ENCODE assay signal across 39 cellular contexts in the genomic region with DNA sequence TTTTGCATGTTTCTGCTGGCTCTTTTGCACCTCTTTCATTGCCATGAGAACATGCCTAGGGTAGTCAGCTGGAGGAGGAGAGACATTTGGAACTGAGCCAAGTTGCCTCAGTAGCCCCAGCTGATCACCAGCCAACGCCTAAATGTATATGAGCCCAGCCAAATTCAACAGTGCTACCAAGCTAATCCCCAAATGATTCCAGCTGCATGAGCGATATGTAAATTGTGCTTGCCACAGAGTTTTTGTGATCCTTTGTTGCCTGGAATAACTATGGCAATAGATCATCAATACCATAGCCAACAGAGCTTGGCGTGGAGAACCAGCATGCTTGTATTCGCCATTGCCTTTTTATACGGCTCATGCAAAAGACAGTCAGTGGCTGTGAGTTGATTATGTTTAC.
"Had no signal": no experiment of that assay in that cellular context is flagged by ENCODE, and none has a peak within 500 bp of the region (broad histone marks: within the 10 kb centered on the region; RNA-seq: fewer than 3 reads in every experiment).

No MANE protein-coding gene starts in this region.

- H3K9me3 Mint-ChIP-seq: activated B cell treated with CpG ODN at 0.5 μM for 24 hours; activated CD4-positive, alpha-beta memory T cell treated with anti-CD3 and anti-CD28 coated beads for 36 hours; activated CD4-positive, alpha-beta T cell treated with anti-CD3 and anti-CD28 coated beads, Interleukin-2, amount 10 ng/mL, durations not matched to agents 24 days and 14 days; activated CD8-positive, alpha-beta T cell treated with anti-CD3 and anti-CD28 coated beads for 36 hours; activated naive CD4-positive, alpha-beta T cell treated with anti-CD3 and anti-CD28 coated beads, Interleukin-2, amount 10 ng/mL, durations not matched to agents 7 days and 5 days; activated naive CD4-positive, alpha-beta T cell treated with anti-CD3 and anti-CD28 coated beads, Interleukin-2, amount 50 U/mL, for 24 hours; activated naive CD8-positive, alpha-beta T cell treated with anti-CD3 and anti-CD28 coated beads, Interleukin-2, amount 10 ng/mL, durations not matched to agents 7 days and 5 days; activated naive CD8-positive, alpha-beta T cell treated with anti-CD3 and anti-CD28 coated beads, Interleukin-2, amount 50 U/mL, for 24 hours; activated T-cell treated with anti-CD3 and anti-CD28 coated beads, Interleukin-2, amount 50 U/mL, for 4 hours; activated T-helper 1 cell treated with anti-CD3 and anti-CD28 coated beads, Interleukin-12 subunit alpha, Interleukin-12 subunit beta, Interleukin-2, Interleukin-4 antibody, amounts not matched to agents 30 ng/mL and 10 ng/mL and 1 ng/mL, durations not matched to agents 14 hours and 24 hours and 36 hours; activated T-helper 2 cell treated with anti-CD3 and anti-CD28 coated beads, Interferon-gamma antibody, Interleukin-2, Interleukin-4, amounts not matched to agents 10 μg/mL and 5 μg/mL and 100 μg/mL, durations not matched to agents 14 hours and 24 hours and 36 hours; central memory CD8-positive, alpha-beta T cell; T-helper 1 cell treated with Interleukin-12 subunit alpha and Interleukin-12 subunit beta and Interleukin-4 antibody, amounts not matched to agents 30 μg/mL and 1 μg/mL, for 36 hours; T-helper 2 cell treated with Interferon-gamma antibody and Interleukin-4, amounts not matched to agents 5 μg/mL and 100 μg/mL, for 36 hours had no signal

- H3K9me3 ChIP-seq: ascending aorta had no signal

- H3K36me3 ChIP-seq: ascending aorta, cardiac muscle cell had no signal

- DNase-seq: activated B cell treated with CpG ODN at 0.5 μM for 24 hours; activated CD4-positive, alpha-beta memory T cell treated with anti-CD3 and anti-CD28 coated beads for 36 hours; activated CD4-positive, alpha-beta T cell treated with anti-CD3 and anti-CD28 coated beads for 4 hours; activated CD4-positive, alpha-beta T cell treated with anti-CD3 and anti-CD28 coated beads, Interleukin-2, amount 10 ng/mL, durations not matched to agents 24 days and 14 days; activated CD4-positive, alpha-beta T cell treated with anti-CD3 and anti-CD28 coated beads, Interleukin-2, amount 50 U/mL, for 1 hour; activated CD4-positive, alpha-beta T cell treated with anti-CD3 and anti-CD28 coated beads, Interleukin-2, amount 50 U/mL, for 4 hours; activated CD4-positive, CD25-positive, alpha-beta regulatory T cell treated with anti-CD3 and anti-CD28 coated beads, Interleukin-2, amount 50 U/mL, for 72 hours; activated CD8-positive, alpha-beta memory T cell treated with anti-CD3 and anti-CD28 coated beads, Interleukin-2, amount 50 U/mL, for 4 hours; activated CD8-positive, alpha-beta T cell treated with anti-CD3 and anti-CD28 coated beads for 36 hours; activated effector memory CD4-positive, alpha-beta T cell treated with Interleukin-2 at 50 U/mL for 16 hours; activated gamma-delta T cell; activated naive CD4-positive, alpha-beta T cell treated with anti-CD3 and anti-CD28 coated beads, Interleukin-2, amount 10 ng/mL, durations not matched to agents 7 days and 5 days; activated naive CD4-positive, alpha-beta T cell treated with Interleukin-2 at 50 U/mL for 16 hours; activated naive CD8-positive, alpha-beta T cell treated with anti-CD3 and anti-CD28 coated beads, Interleukin-2, amount 10 ng/mL, durations not matched to agents 7 days and 5 days; activated naive CD8-positive, alpha-beta T cell treated with anti-CD3 and anti-CD28 coated beads, Interleukin-2, amount 50 U/mL, for 24 hours; activated T-cell treated with anti-CD3 and anti-CD28 coated beads for 4 hours; activated T-cell treated with anti-CD3 and anti-CD28 coated beads, Interleukin-2, amount 50 U/mL, for 1 hour; activated T-cell treated with anti-CD3 and anti-CD28 coated beads, Interleukin-2, amount 50 U/mL, for 4 hours; activated T-cell treated with anti-CD3 and anti-CD28 coated beads, Interleukin-2, amount 50 U/mL, for 72 hours; amygdala; anterior cingulate cortex; caudate nucleus; cerebellar nuclear complex; T-helper 1 cell; T-helper 2 cell; T-helper 9 cell had no signal

- H3K27me3 Mint-ChIP-seq: activated CD4-positive, alpha-beta memory T cell treated with anti-CD3 and anti-CD28 coated beads for 36 hours; activated CD4-positive, alpha-beta T cell treated with anti-CD3 and anti-CD28 coated beads, Interleukin-2, amount 10 ng/mL, durations not matched to agents 24 days and 14 days; brain; central memory CD8-positive, alpha-beta T cell had no signal

- ATAC-seq: activated CD8-positive, alpha-beta T cell treated with anti-CD3 and anti-CD28 coated beads for 36 hours; activated naive CD8-positive, alpha-beta T cell treated with anti-CD3 and anti-CD28 coated beads, Interleukin-2, amount 50 U/mL, for 24 hours; activated T-cell treated with anti-CD3 and anti-CD28 coated beads, Interleukin-2, amount 50 U/mL, for 4 hours; activated T-cell treated with anti-CD3 and anti-CD28 coated beads, Interleukin-2, amount 50 U/mL, for 72 hours had no signal

- H3K27me3 ChIP-seq: ascending aorta, cardiac muscle cell had no signal

- H3K36me3 Mint-ChIP-seq: activated CD4-positive, alpha-beta memory T cell treated with anti-CD3 and anti-CD28 coated beads for 36 hours; activated naive CD4-positive, alpha-beta T cell treated with anti-CD3 and anti-CD28 coated beads, Interleukin-2, amount 10 ng/mL, durations not matched to agents 7 days and 5 days; activated naive CD4-positive, alpha-beta T cell treated with anti-CD3 and anti-CD28 coated beads, Interleukin-2, amount 50 U/mL, for 24 hours; activated naive CD8-positive, alpha-beta T cell; activated naive CD8-positive, alpha-beta T cell treated with anti-CD3 and anti-CD28 coated beads, Interleukin-2, amount 10 ng/mL, durations not matched to agents 7 days and 5 days; brain had no signal

- H3K4me1 Mint-ChIP-seq: activated B cell treated with CpG ODN at 0.5 μM for 24 hours; activated CD4-positive, alpha-beta T cell treated with anti-CD3 and anti-CD28 coated beads, Interleukin-2, amount 10 ng/mL, durations not matched to agents 24 days and 14 days; activated naive CD4-positive, alpha-beta T cell treated with anti-CD3 and anti-CD28 coated beads, Interleukin-2, amount 10 ng/mL, durations not matched to agents 7 days and 5 days; activated naive CD4-positive, alpha-beta T cell treated with anti-CD3 and anti-CD28 coated beads, Interleukin-2, amount 50 U/mL, for 24 hours; activated naive CD8-positive, alpha-beta T cell treated with anti-CD3 and anti-CD28 coated beads, Interleukin-2, amount 10 ng/mL, durations not matched to agents 7 days and 5 days; activated naive CD8-positive, alpha-beta T cell treated with anti-CD3 and anti-CD28 coated beads, Interleukin-2, amount 50 U/mL, for 24 hours; brain; central memory CD8-positive, alpha-beta T cell had no signal

- FAIRE-seq: bronchial epithelial cell, TTC549 had no signal

- H3K27ac ChIP-seq: cardiac muscle cell, VCaP had no signal

- H3K27ac Mint-ChIP-seq: activated B cell treated with CpG ODN at 0.5 μM for 24 hours; activated CD4-positive, alpha-beta memory T cell treated with anti-CD3 and anti-CD28 coated beads for 36 hours; activated CD4-positive, alpha-beta T cell treated with anti-CD3 and anti-CD28 coated beads, Interleukin-2, amount 10 ng/mL, durations not matched to agents 24 days and 14 days; activated CD8-positive, alpha-beta T cell treated with anti-CD3 and anti-CD28 coated beads for 36 hours; activated naive CD4-positive, alpha-beta T cell treated with anti-CD3 and anti-CD28 coated beads, Interleukin-2, amount 10 ng/mL, durations not matched to agents 7 days and 5 days; activated naive CD4-positive, alpha-beta T cell treated with anti-CD3 and anti-CD28 coated beads, Interleukin-2, amount 50 U/mL, for 24 hours; activated naive CD8-positive, alpha-beta T cell; activated naive CD8-positive, alpha-beta T cell treated with anti-CD3 and anti-CD28 coated beads, Interleukin-2, amount 10 ng/mL, durations not matched to agents 7 days and 5 days; activated naive CD8-positive, alpha-beta T cell treated with anti-CD3 and anti-CD28 coated beads, Interleukin-2, amount 50 U/mL, for 24 hours; activated T-cell treated with anti-CD3 and anti-CD28 coated beads, Interleukin-2, amount 50 U/mL, for 72 hours; activated T-helper 1 cell treated with anti-CD3 and anti-CD28 coated beads, Interleukin-12 subunit alpha, Interleukin-12 subunit beta, Interleukin-2, Interleukin-4 antibody, amounts not matched to agents 30 ng/mL and 10 ng/mL and 1 ng/mL, durations not matched to agents 14 hours and 24 hours and 36 hours; activated T-helper 2 cell treated with anti-CD3 and anti-CD28 coated beads, Interferon-gamma antibody, Interleukin-2, Interleukin-4, amounts not matched to agents 10 μg/mL and 5 μg/mL and 100 μg/mL, durations not matched to agents 14 hours and 24 hours and 36 hours; brain; T-helper 1 cell treated with Interleukin-12 subunit alpha and Interleukin-12 subunit beta and Interleukin-4 antibody, amounts not matched to agents 30 μg/mL and 1 μg/mL, for 36 hours; T-helper 2 cell treated with Interferon-gamma antibody and Interleukin-4, amounts not matched to agents 5 μg/mL and 100 μg/mL, for 36 hours had no signal

- H3K4me3 Mint-ChIP-seq: activated B cell treated with CpG ODN at 0.5 μM for 24 hours; activated CD4-positive, alpha-beta memory T cell treated with anti-CD3 and anti-CD28 coated beads for 36 hours; activated CD4-positive, alpha-beta T cell treated with anti-CD3 and anti-CD28 coated beads, Interleukin-2, amount 10 ng/mL, durations not matched to agents 24 days and 14 days; activated CD8-positive, alpha-beta T cell treated with anti-CD3 and anti-CD28 coated beads for 36 hours; activated naive CD4-positive, alpha-beta T cell treated with anti-CD3 and anti-CD28 coated beads, Interleukin-2, amount 10 ng/mL, durations not matched to agents 7 days and 5 days; activated naive CD4-positive, alpha-beta T cell treated with anti-CD3 and anti-CD28 coated beads, Interleukin-2, amount 50 U/mL, for 24 hours; activated naive CD8-positive, alpha-beta T cell; activated naive CD8-positive, alpha-beta T cell treated with anti-CD3 and anti-CD28 coated beads, Interleukin-2, amount 10 ng/mL, durations not matched to agents 7 days and 5 days; activated naive CD8-positive, alpha-beta T cell treated with anti-CD3 and anti-CD28 coated beads, Interleukin-2, amount 50 U/mL, for 24 hours; activated T-cell treated with anti-CD3 and anti-CD28 coated beads, Interleukin-2, amount 50 U/mL, for 4 hours; activated T-cell treated with anti-CD3 and anti-CD28 coated beads, Interleukin-2, amount 50 U/mL, for 72 hours; activated T-helper 1 cell treated with anti-CD3 and anti-CD28 coated beads, Interleukin-12 subunit alpha, Interleukin-12 subunit beta, Interleukin-2, Interleukin-4 antibody, amounts not matched to agents 30 ng/mL and 10 ng/mL and 1 ng/mL, durations not matched to agents 14 hours and 24 hours and 36 hours; brain; central memory CD8-positive, alpha-beta T cell; T-helper 1 cell treated with Interleukin-12 subunit alpha and Interleukin-12 subunit beta and Interleukin-4 antibody, amounts not matched to agents 30 μg/mL and 1 μg/mL, for 36 hours; T-helper 2 cell treated with Interferon-gamma antibody and Interleukin-4, amounts not matched to agents 5 μg/mL and 100 μg/mL, for 36 hours had no signal

- H3K4me3 ChIP-seq: ascending aorta, cardiac muscle cell had no signal
